In genomic region chr18:23551978-23552377, GRCh38 we compare ENCODE assay signal across 16 cellular contexts.
"Had no signal": no experiment of that assay in that cellular context is flagged by ENCODE, and none has a peak within 500 bp of the region (broad histone marks: within the 10 kb centered on the region; RNA-seq: fewer than 3 reads in every experiment).

No MANE protein-coding gene starts in this region.

- H3K27me3 ChIP-seq: adrenal gland, foreskin keratinocyte, SJCRH30, transverse colon had no signal

- H3K9me3 ChIP-seq: adrenal gland, lower lobe of right lung, SJCRH30, transverse colon had no signal

- H3K9ac ChIP-seq: parathyroid adenoma had no signal

- H3K9me3 Mint-ChIP-seq: activated T-helper 1 cell treated with anti-CD3 and anti-CD28 coated beads, Interleukin-12 subunit alpha, Interleukin-12 subunit beta, Interleukin-2, Interleukin-4 antibody, amounts not matched to agents 30 ng/mL and 10 ng/mL and 1 ng/mL, durations not matched to agents 14 hours and 24 hours and 36 hours; T-helper 2 cell treated with Interferon-gamma antibody and Interleukin-4, amounts not matched to agents 5 μg/mL and 100 μg/mL, for 36 hours had no signal

- H3K4me3 ChIP-seq: adrenal gland, coronary artery, lower lobe of right lung, SJCRH30, transverse colon had no signal

- H3K4me1 ChIP-seq: parathyroid adenoma had no signal

- H2AFZ ChIP-seq: parathyroid adenoma had no signal

- H3K27ac Mint-ChIP-seq: activated T-helper 1 cell treated with anti-CD3 and anti-CD28 coated beads, Interleukin-12 subunit alpha, Interleukin-12 subunit beta, Interleukin-2, Interleukin-4 antibody, amounts not matched to agents 30 ng/mL and 10 ng/mL and 1 ng/mL, durations not matched to agents 14 hours and 24 hours and 36 hours; T-helper 2 cell treated with Interferon-gamma antibody and Interleukin-4, amounts not matched to agents 5 μg/mL and 100 μg/mL, for 36 hours had no signal

- ATAC-seq: foreskin keratinocyte had no signal

- H3K4me3 Mint-ChIP-seq: activated T-helper 1 cell treated with anti-CD3 and anti-CD28 coated beads, Interleukin-12 subunit alpha, Interleukin-12 subunit beta, Interleukin-2, Interleukin-4 antibody, amounts not matched to agents 30 ng/mL and 10 ng/mL and 1 ng/mL, durations not matched to agents 14 hours and 24 hours and 36 hours; T-helper 2 cell treated with Interferon-gamma antibody and Interleukin-4, amounts not matched to agents 5 μg/mL and 100 μg/mL, for 36 hours had no signal

- H3K27ac ChIP-seq: adrenal gland, coronary artery, foreskin keratinocyte, lower lobe of right lung, parathyroid adenoma, SJCRH30, transverse colon had no signal

- DNase-seq: activated CD4-positive, CD25-positive, alpha-beta regulatory T cell treated with anti-CD3 and anti-CD28 coated beads, Interleukin-2, amount 50 U/mL, for 72 hours; activated naive CD4-positive, alpha-beta T cell; adrenal gland; central memory CD4-positive, alpha-beta T cell; foreskin keratinocyte; kidney glomerular epithelial cell; lower lobe of right lung; midbrain; SJCRH30; stimulated activated CD4-positive, alpha-beta T cell treated with anti-CD3 and anti-CD28 coated beads, Interleukin-2, amount 100 ng/mL, for 48 hours; stimulated activated naive CD4-positive, alpha-beta T cell treated with Interleukin-2 at 50 U/mL for 16 hours; transverse colon had no signal
